ENCODE assay signal across 1 cellular context in the genomic region with DNA sequence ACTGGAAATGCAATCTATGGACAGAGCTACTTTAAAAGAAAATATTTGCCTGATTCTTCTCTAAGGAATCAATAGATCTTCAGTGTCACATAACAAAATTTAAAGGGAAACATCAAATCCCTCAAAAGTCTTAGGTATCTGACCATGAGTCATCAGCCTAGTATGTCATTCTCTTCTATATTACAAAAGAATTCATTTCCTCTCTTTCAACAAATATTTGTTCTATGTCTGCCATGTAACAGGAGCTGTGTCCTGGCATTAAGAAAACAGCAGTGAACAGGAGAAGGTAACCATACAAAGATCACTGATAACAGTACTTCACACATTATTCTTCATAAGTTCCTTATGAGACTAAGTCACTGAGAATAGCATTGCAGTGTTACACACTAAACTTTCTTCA.
TF ChIP-seq lines count a peak whose summit lies in the region.

No MANE protein-coding gene starts in this region.

TF ChIP-seq in HepG2, 621 proteins besides CTCF, POLR2A, EP300 and RAD21:
- TF ChIP-seq, protein P1, sequence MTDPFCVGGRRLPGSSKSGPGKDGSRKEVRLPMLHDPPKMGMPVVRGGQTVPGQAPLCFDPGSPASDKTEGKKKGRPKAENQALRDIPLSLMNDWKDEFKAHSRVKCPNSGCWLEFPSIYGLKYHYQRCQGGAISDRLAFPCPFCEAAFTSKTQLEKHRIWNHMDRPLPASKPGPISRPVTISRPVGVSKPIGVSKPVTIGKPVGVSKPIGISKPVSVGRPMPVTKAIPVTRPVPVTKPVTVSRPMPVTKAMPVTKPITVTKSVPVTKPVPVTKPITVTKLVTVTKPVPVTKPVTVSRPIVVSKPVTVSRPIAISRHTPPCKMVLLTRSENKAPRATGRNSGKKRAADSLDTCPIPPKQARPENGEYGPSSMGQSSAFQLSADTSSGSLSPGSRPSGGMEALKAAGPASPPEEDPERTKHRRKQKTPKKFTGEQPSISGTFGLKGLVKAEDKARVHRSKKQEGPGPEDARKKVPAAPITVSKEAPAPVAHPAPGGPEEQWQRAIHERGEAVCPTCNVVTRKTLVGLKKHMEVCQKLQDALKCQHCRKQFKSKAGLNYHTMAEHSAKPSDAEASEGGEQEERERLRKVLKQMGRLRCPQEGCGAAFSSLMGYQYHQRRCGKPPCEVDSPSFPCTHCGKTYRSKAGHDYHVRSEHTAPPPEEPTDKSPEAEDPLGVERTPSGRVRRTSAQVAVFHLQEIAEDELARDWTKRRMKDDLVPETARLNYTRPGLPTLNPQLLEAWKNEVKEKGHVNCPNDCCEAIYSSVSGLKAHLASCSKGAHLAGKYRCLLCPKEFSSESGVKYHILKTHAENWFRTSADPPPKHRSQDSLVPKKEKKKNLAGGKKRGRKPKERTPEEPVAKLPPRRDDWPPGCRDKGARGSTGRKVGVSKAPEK (CRISPR knock-in tag; IDR thresholded peaks at IDR 0.05; ENCODE audit: borderline replicate concordance), result no peak
- no peak for TF ChIP-seq KLF13 (CRISPR knock-in tag; IDR thresholded peaks at IDR 0.05)
- TF ChIP-seq ZNF552 (CRISPR knock-in tag; IDR thresholded peaks at IDR 0.05; ENCODE audit: borderline replicate concordance), result no peak
- no peak for TF ChIP-seq KAT8 (CRISPR knock-in tag; IDR thresholded peaks at IDR 0.05)
